ENCODE assay signal across 20 cellular contexts in genomic region chr10:93309062-93309461, GRCh38.
DNase-seq lines count a peak whose midpoint lies in the region; ATAC-seq, FAIRE-seq and TF ChIP-seq lines count a peak whose summit lies in the region.
"Had no signal": no experiment of that assay in that cellular context is flagged by ENCODE, and none has a peak within 500 bp of the region (broad histone marks: within the 10 kb centered on the region; RNA-seq: fewer than 3 reads in every experiment).

No MANE protein-coding gene starts in this region.

- H3K27me3 ChIP-seq in BE2C (no peaks in the 10 kb centered on the region), IMR-90 (ENCODE audit: control insufficient read depth, insufficient read depth, low read length) (no peaks in the 10 kb centered on the region), K562 (ENCODE audit: control insufficient read depth in 2 of 2, insufficient read depth in 2 of 2, low read length in 2 of 2) (peaks cover 0 to 9% of the 10 kb centered on the region in 2 experiments; a peak in 3 of 5 replicates), mesenchymal stem cell (ENCODE audit: control insufficient read depth in 1 of 2, insufficient read depth in 1 of 2, low read length in 2 of 2) (no peaks in the 10 kb centered on the region)
- H3K27me3 ChIP-seq: vagina had no signal

- TF ChIP-seq CTCF in BE2C (IDR thresholded peaks at IDR 0.05; ENCODE audit: low read depth, low read length): no peak
- no peak for TF ChIP-seq CTCF in IMR-90 (conservative IDR thresholded peaks at IDR 0.05; ENCODE audit: low read depth, low read length)
- no peak for TF ChIP-seq CTCF in K562 (IDR thresholded peaks at IDR 0.05 in 2 of 3, conservative IDR thresholded peaks at IDR 0.05 in 1 of 3; ENCODE audit: insufficient read depth in 2 of 3, low read depth in 1 of 3, low read length in 3 of 3)

- no peak overlapping the region for H4K5ac ChIP-seq in IMR-90 (ENCODE audit: low read depth, low read length)

- peaks cover 8 to 35% of the 10 kb centered on the region in 2 experiments for H3K79me1 ChIP-seq in IMR-90 (ENCODE audit: low read depth in 1 of 2, low read length in 2 of 2)
- H3K79me1 ChIP-seq in mesenchymal stem cell (replicated peaks; ENCODE audit: low read length, poor library complexity, severe bottlenecking): peaks cover 10% of the 10 kb centered on the region

- no peak overlapping the region for H2AK9ac ChIP-seq in IMR-90 (replicated peaks; ENCODE audit: low read depth, low read length, poor library complexity)

- POLR2A ChIA-PET in IMR-90 (lab: Charles Lee; ENCODE audit: unreplicated experiment): no interaction called here
- POLR2A ChIA-PET in K562 (lab: Yijun Ruan, JAX): interaction anchor here (0.6 kb wide), 1 partner anchor 22 kb away, joined by 4 read pairs; no protein-coding TSS in a partner anchor

- H4K20me1 ChIP-seq in IMR-90 (ENCODE audit: insufficient read depth, low read length): peaks cover 3% of the 10 kb centered on the region; the same call in 1 of the 2 replicates
- no peaks in the 10 kb centered on the region for H4K20me1 ChIP-seq in K562 (replicated peaks; ENCODE audit: control insufficient read depth, insufficient read depth, low read length)

- no peak overlapping the region for H2BK12ac ChIP-seq in mesenchymal stem cell (ENCODE audit: low read length in 2 of 2)

- H4K8ac ChIP-seq in IMR-90 (ENCODE audit: low read depth in 2 of 2, low read length in 2 of 2): no peak overlapping the region
- no peak overlapping the region for H4K8ac ChIP-seq in mesenchymal stem cell (ENCODE audit: low read length)

- H3K9me3 ChIP-seq in BE2C: no peaks in the 10 kb centered on the region
- H3K9me3 ChIP-seq in IMR-90 (ENCODE audit: control insufficient read depth, insufficient read depth, low read length): no peaks in the 10 kb centered on the region
- H3K9me3 ChIP-seq in K562 (replicated peaks; ENCODE audit: control insufficient read depth, insufficient read depth, low read depth, low read length): no peaks in the 10 kb centered on the region
- H3K9me3 ChIP-seq in mesenchymal stem cell (ENCODE audit: control insufficient read depth, low read length): no peaks in the 10 kb centered on the region
- H3K9me3 ChIP-seq: mucosa of descending colon, vagina had no signal

- H3K4me2 ChIP-seq in IMR-90 (ENCODE audit: low read depth, low read length) (no peak overlapping the region), K562 (ENCODE audit: insufficient read depth, low read length) (no peak overlapping the region), mesenchymal stem cell (ENCODE audit: low read length, poor library complexity, severe bottlenecking) (no peak overlapping the region)

- no TSS peak for BruUV-seq in IMR-90 (replicated peaks; lab: Mats Ljungman, UMichigan)
- no TSS peak for BruUV-seq in K562 (replicated peaks; lab: Mats Ljungman, UMichigan)

- WGBS in IMR-90 (ENCODE audit: extremely low coverage in 2 of 2, insufficient read length in 1 of 2), 2 experiments: 69% methylated on average over 2 of the region's 5 CpGs; no CpG with 5 or more reads in 1 of the 2 experiments
- WGBS in K562 (ENCODE audit: insufficient coverage, low coverage, missing lambda C conversion rate): 0% methylated on average over 5 of the region's 5 CpGs
- 83% methylated on average over 5 of the region's 5 CpGs for WGBS in mesenchymal stem cell

- no peak overlapping the region for H3K14ac ChIP-seq in IMR-90 (replicated peaks; ENCODE audit: low read depth, low read length)
- H3K14ac ChIP-seq in mesenchymal stem cell (ENCODE audit: low read length in 2 of 2): no peak overlapping the region

- H2AK5ac ChIP-seq in IMR-90 (ENCODE audit: low read depth, low read length): no peak overlapping the region
- H2AK5ac ChIP-seq in mesenchymal stem cell (ENCODE audit: low read length, severe bottlenecking): no peak overlapping the region

- no peak overlapping the region for H3K23ac ChIP-seq in IMR-90 (ENCODE audit: low read depth, low read length)
- no peak overlapping the region for H3K23ac ChIP-seq in mesenchymal stem cell (ENCODE audit: low read length in 2 of 2)

- H3K9me1 ChIP-seq in IMR-90 (ENCODE audit: insufficient read depth, low read length) (0 out of 2 replicates have a peak, but pooled peaks cover 4% of the 10 kb centered on the region), K562 (ENCODE audit: control insufficient read depth, insufficient read depth, low read length) (no peaks in the 10 kb centered on the region)

- in situ Hi-C loops in IMR-90 (cut with MboI; ENCODE audit: low sequenced_read_pairs) (loop anchor here (25.0 kb wide), 1 partner anchor 422 kb away; no protein-coding TSS in a partner anchor), K562 (cut with MboI) (no loop called here)

- H2BK15ac ChIP-seq in IMR-90 (ENCODE audit: low read depth, low read length): no peak overlapping the region
- no peak overlapping the region for H2BK15ac ChIP-seq in mesenchymal stem cell (ENCODE audit: low read depth, poor library complexity, severe bottlenecking)

- no peaks in the 10 kb centered on the region for H3K36me3 ChIP-seq in BE2C
- H3K36me3 ChIP-seq in IMR-90 (ENCODE audit: control insufficient read depth, insufficient read depth, low read length): peaks cover 48% of the 10 kb centered on the region
- H3K36me3 ChIP-seq in K562 (ENCODE audit: control insufficient read depth, insufficient read depth, low read length): no peaks in the 10 kb centered on the region
- peaks cover 66 to 89% of the 10 kb centered on the region in 2 experiments for H3K36me3 ChIP-seq in mesenchymal stem cell (ENCODE audit: control insufficient read depth in 1 of 2, insufficient read depth in 2 of 2, low read depth in 1 of 2, low read length in 2 of 2)

- H3K18ac ChIP-seq in IMR-90 (ENCODE audit: low read depth, low read length): no peak overlapping the region
- H3K18ac ChIP-seq in mesenchymal stem cell (ENCODE audit: low read depth in 1 of 2, low read length in 2 of 2): no peak overlapping the region

- no peak overlapping the region for H3K56ac ChIP-seq in IMR-90 (ENCODE audit: extremely low read depth, insufficient read depth, low read length)

- TF ChIP-seq RAD21 in IMR-90 (IDR thresholded peaks at IDR 0.05; ENCODE audit: low read length) (no peak), K562 (CRISPR knock-in tag; conservative IDR thresholded peaks at IDR 0.05 in 1 of 2, IDR thresholded peaks at IDR 0.05 in 1 of 2) (no peak)

- FAIRE-seq in K562 (lab: Jason Lieb, UNC): no peak

- TF ChIP-seq POLR2A in IMR-90 (IDR thresholded peaks at IDR 0.05; ENCODE audit: low read depth, low read length) (no peak), K562 (conservative IDR thresholded peaks at IDR 0.05) (no peak)

- TF ChIP-seq EP300 in K562 (IDR thresholded peaks at IDR 0.05; ENCODE audit: low read length): no peak

- H3K4me3 ChIP-seq in BE2C (ENCODE audit: low read depth, low read length): no peak overlapping the region
- no peak overlapping the region for H3K4me3 ChIP-seq in IMR-90 (ENCODE audit: insufficient read depth, low read depth, low read length)
- no peak overlapping the region for H3K4me3 ChIP-seq in K562
- H3K4me3 ChIP-seq in mesenchymal stem cell (ENCODE audit: insufficient read depth in 1 of 2, low read depth in 1 of 2, low read length in 2 of 2): no peak overlapping the region
- H3K4me3 ChIP-seq: mucosa of descending colon, vagina had no signal

- H3K4me1 ChIP-seq in BE2C: no peaks in the 10 kb centered on the region
- H3K4me1 ChIP-seq in IMR-90 (ENCODE audit: control insufficient read depth, insufficient read depth, low read length): no peaks in the 10 kb centered on the region; the same call in 1 of the 2 replicates
- H3K4me1 ChIP-seq in K562 (replicated peaks in 1 of 2; ENCODE audit: control insufficient read depth in 2 of 2, insufficient read depth in 2 of 2, low read length in 2 of 2): no peaks in the 10 kb centered on the region
- no peaks in the 10 kb centered on the region for H3K4me1 ChIP-seq in mesenchymal stem cell (ENCODE audit: control insufficient read depth, insufficient read depth, low read depth, low read length)
- H3K4me1 ChIP-seq: vagina had no signal

- CTCF ChIA-PET in IMR-90 (lab: Yijun Ruan, JAX) (no interaction called here), K562 (lab: Yijun Ruan, JAX; ENCODE audit: low intra/inter-chr PET ratio) (no interaction called here)

- no peak for ATAC-seq in IMR-90 (ENCODE audit: low read depth)
- no peak for ATAC-seq in K562
- ATAC-seq in HG03159 (IDR thresholded peaks at IDR 0.05; ENCODE audit: unreplicated experiment): no peak
- ATAC-seq: effector memory CD8-positive, alpha-beta T cell; mucosa of descending colon; stimulated activated naive CD8-positive, alpha-beta T cell treated with anti-CD3 and anti-CD28 coated beads, Interleukin-15, Interleukin-2, amounts not matched to agents 100 U/mL and 50 U/mL, for 24 hours had no signal

- H2BK20ac ChIP-seq in IMR-90 (ENCODE audit: low read depth, low read length): no peak overlapping the region

- H3K79me2 ChIP-seq in K562 (ENCODE audit: control insufficient read depth, insufficient read depth, low read length): no peaks in the 10 kb centered on the region

- no peak overlapping the region for H2AFZ ChIP-seq in IMR-90 (replicated peaks; ENCODE audit: low read length, poor library complexity)
- H2AFZ ChIP-seq in K562 (ENCODE audit: low read depth, low read length): no peak overlapping the region
- no peak overlapping the region for H2AFZ ChIP-seq in mesenchymal stem cell (ENCODE audit: low read depth, low read length)

- H4K91ac ChIP-seq in IMR-90 (ENCODE audit: insufficient read depth, low read depth, low read length) (no peak overlapping the region), mesenchymal stem cell (ENCODE audit: low read length) (no peak overlapping the region)

- DNase-seq in BE2C (peak; percentile 15), IMR-90 (peak; percentile 22), K562 (ENCODE audit: extremely low read depth in 1 of 4, low spot score in 3 of 4) (no peak), mesenchymal stem cell (peak; percentile 9), NCI-H1092 treated with DMSO at 0.1 percent for 48 hours (lab: John Stamatoyannopoulos, UW) (no peak)
- DNase-seq in effector CD4-positive, alpha-beta T cell: no peak
- DNase-seq in activated CD8-positive, alpha-beta memory T cell treated with anti-CD3 and anti-CD28 coated beads, Interleukin-2, amount 50 U/mL, for 48 hours: no peak
- DNase-seq: activated gamma-delta T cell treated with Interleukin-2 at 50 U/mL for 16 hours; DMS79; effector memory CD8-positive, alpha-beta T cell; GOT3; islet precursor cell; mucosa of descending colon; NCI-H1436; NCI-H524; stimulated activated CD4-positive, alpha-beta T cell treated with anti-CD3 and anti-CD28 coated beads, Interleukin-12 subunit alpha, Interleukin-12 subunit beta, amount 100 ng/mL, for 4 hours; stimulated activated naive CD8-positive, alpha-beta T cell treated with anti-CD3 and anti-CD28 coated beads, Interleukin-15, Interleukin-2, amounts not matched to agents 100 U/mL and 50 U/mL, for 24 hours had no signal

- dilution Hi-C loops in IMR-90 (cut with HindIII; ENCODE audit: low sequenced_read_pairs, unreplicated experiment): no loop called here

- no peak overlapping the region for H2BK120ac ChIP-seq in IMR-90 (ENCODE audit: low read depth, low read length)
- H2BK120ac ChIP-seq in mesenchymal stem cell (ENCODE audit: low read depth, low read length): no peak overlapping the region

- H2BK5ac ChIP-seq in IMR-90 (ENCODE audit: low read depth, low read length, poor library complexity, severe bottlenecking): no peak overlapping the region
- no peak overlapping the region for H2BK5ac ChIP-seq in mesenchymal stem cell (ENCODE audit: low read depth, low read length, poor library complexity, severe bottlenecking)

- H3K4ac ChIP-seq in IMR-90 (ENCODE audit: low read depth, low read length) (no peak overlapping the region), mesenchymal stem cell (ENCODE audit: low read depth in 1 of 2, low read length in 2 of 2) (no peak overlapping the region)

- intact Hi-C loops in IMR-90 (cut with micrococcal nuclease): no loop called here
- intact Hi-C loops in K562 (cut with micrococcal nuclease): no loop called here

- H3K9ac ChIP-seq in IMR-90 (ENCODE audit: low read depth, low read length) (no peak overlapping the region), K562 (ENCODE audit: insufficient read depth in 1 of 2, low read depth in 2 of 2, low read length in 2 of 2) (no peak overlapping the region), mesenchymal stem cell (ENCODE audit: low read length) (peak overlapping the region; percentile 20)

- H3K27ac ChIP-seq in IMR-90 (ENCODE audit: insufficient read depth, low read length) (no peak overlapping the region), K562 (ENCODE audit: extremely low read depth, low read depth, low read length) (no peak overlapping the region), mesenchymal stem cell (ENCODE audit: low read length, poor library complexity, severe bottlenecking) (no peak overlapping the region)
- H3K27ac ChIP-seq: C4-2B, vagina had no signal

Comparison
In these comparisons a context has a peak if more than half of its experiments do, and no peak if none do; other contexts are left out.
1. DNase-seq: peak in BE2C (single experiment), IMR-90 (single experiment) and mesenchymal stem cell (single experiment); none in K562 (0 of 4), effector CD4-positive, alpha-beta T cell (single experiment), NCI-H1092 treated with DMSO at 0.1 percent for 48 hours (single experiment) and activated CD8-positive, alpha-beta memory T cell treated with anti-CD3 and anti-CD28 coated beads, Interleukin-2, amount 50 U/mL, for 48 hours (single experiment).